Comparison of ENCODE assay signal across 24 cellular contexts in genomic region chr1:34425785-34426184, GRCh38.
"Had no signal": no experiment of that assay in that cellular context is flagged by ENCODE, and none has a peak within 500 bp of the region (broad histone marks: within the 10 kb centered on the region; RNA-seq: fewer than 3 reads in every experiment).

No MANE protein-coding gene starts in this region.

- H3K4me1 Mint-ChIP-seq: immature natural killer cell; naive B cell; nephron progenitor cell; stimulated activated effector memory CD8-positive, alpha-beta T cell treated with anti-CD3 and anti-CD28 coated beads, Interleukin-12 subunit alpha, Interleukin-12 subunit beta, amount 100 ng/mL, for 72 hours had no signal

- H3K27ac ChIP-seq: colonic mucosa, esophagus muscularis mucosa, neutrophil, psoas muscle, right lobe of liver, tibial artery, upper lobe of left lung, uterus had no signal

- DNase-seq: colonic mucosa; effector CD4-positive, alpha-beta T cell; foreskin fibroblast; immature natural killer cell; kidney; left colon; left ventricle myocardium superior; mesenchymal stem cell; midbrain; naive B cell; nephron progenitor cell; psoas muscle; retina; right lobe of liver; stimulated activated CD4-positive, alpha-beta T cell treated with anti-CD3 and anti-CD28 coated beads, Interleukin-4, amount 100 ng/mL, for 1 hour; stimulated activated CD8-positive, alpha-beta memory T cell treated with anti-CD3 and anti-CD28 coated beads, Interleukin-4, amount 100 ng/mL, for 48 hours; stimulated activated naive CD8-positive, alpha-beta T cell treated with anti-CD3 and anti-CD28 coated beads, Interleukin-15, Interleukin-2, amounts not matched to agents 100 U/mL and 50 U/mL, for 24 hours; tibial artery; upper lobe of left lung; uterus had no signal

- H3K36me3 ChIP-seq: colonic mucosa, esophagus muscularis mucosa, neutrophil, right lobe of liver, tibial artery, upper lobe of left lung, uterus had no signal

- H3K27me3 ChIP-seq: colonic mucosa, neutrophil, right lobe of liver, upper lobe of left lung, uterus had no signal

- H3K9me3 ChIP-seq: colonic mucosa, esophagus muscularis mucosa, neutrophil, psoas muscle, right lobe of liver, tibial artery, upper lobe of left lung, uterus had no signal

- ATAC-seq: left colon; left ventricle myocardium superior; psoas muscle; right lobe of liver; stimulated activated effector memory CD8-positive, alpha-beta T cell treated with anti-CD3 and anti-CD28 coated beads, Interleukin-12 subunit alpha, Interleukin-12 subunit beta, amount 100 ng/mL, for 72 hours; stimulated activated naive CD8-positive, alpha-beta T cell treated with anti-CD3 and anti-CD28 coated beads, Interleukin-15, Interleukin-2, amounts not matched to agents 100 U/mL and 50 U/mL, for 24 hours had no signal

- H3K4me1 ChIP-seq: colonic mucosa, esophagus muscularis mucosa, psoas muscle, right lobe of liver, tibial artery, upper lobe of left lung, uterus had no signal

- H3K36me3 Mint-ChIP-seq: immature natural killer cell; naive B cell; stimulated activated effector memory CD8-positive, alpha-beta T cell treated with anti-CD3 and anti-CD28 coated beads, Interleukin-12 subunit alpha, Interleukin-12 subunit beta, amount 100 ng/mL, for 72 hours had no signal

- H3K4me3 ChIP-seq: colonic mucosa, esophagus muscularis mucosa, lung, psoas muscle, right lobe of liver, tibial artery, upper lobe of left lung, uterus had no signal

- H3K27ac Mint-ChIP-seq: immature natural killer cell; naive B cell; nephron progenitor cell; stimulated activated effector memory CD8-positive, alpha-beta T cell treated with anti-CD3 and anti-CD28 coated beads, Interleukin-12 subunit alpha, Interleukin-12 subunit beta, amount 100 ng/mL, for 72 hours had no signal

- H3K9me3 Mint-ChIP-seq: nephron progenitor cell; stimulated activated effector memory CD8-positive, alpha-beta T cell treated with anti-CD3 and anti-CD28 coated beads, Interleukin-12 subunit alpha, Interleukin-12 subunit beta, amount 100 ng/mL, for 72 hours had no signal

- H3K4me3 Mint-ChIP-seq: immature natural killer cell; naive B cell; nephron progenitor cell; stimulated activated effector memory CD8-positive, alpha-beta T cell treated with anti-CD3 and anti-CD28 coated beads, Interleukin-12 subunit alpha, Interleukin-12 subunit beta, amount 100 ng/mL, for 72 hours had no signal
